ENCODE assay signal across 1 cellular context in genomic region chr2:42128731-42129486, GRCh38.
TF ChIP-seq lines count a peak whose summit lies in the region.

No MANE protein-coding gene starts in this region.

TF ChIP-seq in WTC11, 78 proteins besides CTCF, POLR2A, EP300 and RAD21 (continued from another document):
- no peak for TF ChIP-seq ARID4B (CRISPR knock-in tag; IDR thresholded peaks at IDR 0.05; ENCODE audit: borderline replicate concordance)
- TF ChIP-seq RELA (CRISPR knock-in tag; IDR thresholded peaks at IDR 0.05; ENCODE audit: borderline replicate concordance), result no peak
